28 cellular contexts compared by ENCODE assay signal in genomic region chr9:125794708-125795107, GRCh38. TPM values are rescaled to one million over a fixed set of nuclear protein-coding genes. Genes with fewer than 3 reads are reported as not detected.
DNase-seq lines count a peak whose midpoint lies in the region; ATAC-seq and TF ChIP-seq lines count a peak whose summit lies in the region.
"Had no signal": no experiment of that assay in that cellular context is flagged by ENCODE, and none has a peak within 500 bp of the region (broad histone marks: within the 10 kb centered on the region; RNA-seq: fewer than 3 reads in every experiment).

No MANE protein-coding gene starts in this region.

- no peaks in the 10 kb centered on the region for H4K20me1 ChIP-seq in Karpas-422 (ENCODE audit: insufficient read depth, low read depth, low read length)

- H3K27me3 ChIP-seq in liver (ENCODE audit: control insufficient read depth in 4 of 4, insufficient read depth in 4 of 4, low read length in 3 of 4) (no peaks in the 10 kb centered on the region), Karpas-422 (ENCODE audit: low read length) (no peaks in the 10 kb centered on the region)
- H3K27me3 ChIP-seq: brain microvascular endothelial cell, esophagus muscularis mucosa, heart left ventricle had no signal

- peak; percentile 4 for DNase-seq in NCI-H1092 treated with DMSO at 0.1 percent for 48 hours (lab: John Stamatoyannopoulos, UW)
- peak; percentile 98 for DNase-seq in NCI-H69 (lab: John Stamatoyannopoulos, UW)
- DNase-seq in Karpas-422 = no peak
- DNase-seq in iPS-NIHi11 (ENCODE audit: low spot score) = no peak
- no peak for DNase-seq in T-helper 1 cell
- DNase-seq: activated CD8-positive, alpha-beta T cell treated with anti-CD3 and anti-CD28 coated beads, Interleukin-2, amount 10 ng/mL, durations not matched to agents 7 days and 5 days; amygdala; brain microvascular endothelial cell; CD8-positive, alpha-beta memory T cell; cerebellar nuclear complex; dermis blood vessel endothelial cell; DMS53; foreskin fibroblast; heart left ventricle; lower lobe of right lung; naive thymus-derived CD8-positive, alpha-beta T cell; NCI-H1105; NCI-H526 treated with DMSO at 0.1 percent for 48 hours; nucleus accumbens; SIG-M5; substantia nigra had no signal

- TF ChIP-seq CTCF in HEK293 (tag by site-specific recombination; IDR thresholded peaks at IDR 0.05) (no peak), liver (IDR thresholded peaks at IDR 0.05; ENCODE audit: low read depth, low read length, missing input control) (no peak)

- H3K4me2 ChIP-seq in Karpas-422 (ENCODE audit: low read depth, low read length, poor library complexity, severe bottlenecking) = no peak overlapping the region

- no peak overlapping the region for H2AFZ ChIP-seq in Karpas-422 (ENCODE audit: low read length)

- TF ChIP-seq RAD21 in liver (IDR thresholded peaks at IDR 0.05) = no peak

- H3K9me3 ChIP-seq in HEK293 (ENCODE audit: control insufficient read depth, insufficient read depth, low read depth, low read length) = no peaks in the 10 kb centered on the region
- no peaks in the 10 kb centered on the region for H3K9me3 ChIP-seq in liver (ENCODE audit: control insufficient read depth in 4 of 4, low read length in 3 of 4)
- no peaks in the 10 kb centered on the region for H3K9me3 ChIP-seq in Karpas-422 (ENCODE audit: low read length)
- H3K9me3 ChIP-seq: esophagus muscularis mucosa, heart left ventricle, lower lobe of right lung had no signal

- no peaks in the 10 kb centered on the region for H3K9me2 ChIP-seq in Karpas-422 (replicated peaks; ENCODE audit: insufficient read depth, low read length)

- H3K4me1 ChIP-seq in HEK293 (ENCODE audit: control insufficient read depth, insufficient read depth, low read length) (peaks cover 2% of the 10 kb centered on the region; the same call in 1 of the 2 replicates), liver (ENCODE audit: control insufficient read depth in 4 of 4, insufficient read depth in 4 of 4, low read length in 3 of 4) (peaks cover 6 to 33% (median 26%) of the 10 kb centered on the region in 4 donors), Karpas-422 (ENCODE audit: low read length) (no peaks in the 10 kb centered on the region)
- H3K4me1 ChIP-seq: lower lobe of right lung had no signal

- no peak overlapping the region for H3K9ac ChIP-seq in liver (ENCODE audit: low read depth in 1 of 2, low read length in 2 of 2)
- H3K9ac ChIP-seq in Karpas-422 (ENCODE audit: low read length) = no peak overlapping the region

- WGBS in liver = 38% methylated on average over 2 of the region's 2 CpGs

- no peaks in the 10 kb centered on the region for H3K79me2 ChIP-seq in Karpas-422 (ENCODE audit: low read length)

- ATAC-seq in HG02973 (IDR thresholded peaks at IDR 0.05; ENCODE audit: unreplicated experiment) = no peak
- ATAC-seq: activated CD8-positive, alpha-beta T cell treated with anti-CD3 and anti-CD28 coated beads, Interleukin-2, amount 10 ng/mL, durations not matched to agents 7 days and 5 days; activated naive CD4-positive, alpha-beta T cell treated with anti-CD3 and anti-CD28 coated beads, Interleukin-2, amount 50 U/mL, for 72 hours; HCT116; heart left ventricle; lower lobe of right lung; naive thymus-derived CD8-positive, alpha-beta T cell; stimulated activated effector memory CD8-positive, alpha-beta T cell treated with anti-CD3 and anti-CD28 coated beads, Interleukin-12 subunit alpha, Interleukin-12 subunit beta, amount 100 ng/mL, for 72 hours had no signal

- POLR2A ChIA-PET in HEK293 (lab: Yijun Ruan, JAX) = no interaction called here

- no peak overlapping the region for H3K4me3 ChIP-seq in HEK293 (ENCODE audit: low read depth, low read length)
- H3K4me3 ChIP-seq in liver (ENCODE audit: low read depth in 1 of 3, low read length in 3 of 3) = no peak overlapping the region
- H3K4me3 ChIP-seq in Karpas-422 (ENCODE audit: low read length) = no peak overlapping the region
- H3K4me3 ChIP-seq: esophagus muscularis mucosa, heart left ventricle, lower lobe of right lung had no signal

- CTCF ChIA-PET in HEK293 (lab: Yijun Ruan, JAX) = interaction anchor here (0.9 kb wide), 1 partner anchor 12 kb away, joined by 3 read pairs; no protein-coding TSS in a partner anchor

- H3K27ac ChIP-seq in HEK293 (ENCODE audit: extremely low read depth, low read depth, low read length) (no peak overlapping the region), liver (ENCODE audit: low read depth in 1 of 2, low read length in 2 of 2) (no peak overlapping the region), Karpas-422 (ENCODE audit: low read length) (no peak overlapping the region)
- H3K27ac ChIP-seq: brain microvascular endothelial cell, esophagus muscularis mucosa, heart left ventricle, lower lobe of right lung had no signal

- H3K36me3 ChIP-seq in HEK293 (ENCODE audit: control insufficient read depth in 2 of 2, insufficient read depth in 1 of 2, low read length in 2 of 2) (no peaks in the 10 kb centered on the region; a peak in 1 of 3 replicates), liver (ENCODE audit: control insufficient read depth in 4 of 4, insufficient read depth in 3 of 4, low read depth in 1 of 4, low read length in 3 of 4) (no peaks in the 10 kb centered on the region), Karpas-422 (ENCODE audit: insufficient read depth, low read length) (no peaks in the 10 kb centered on the region)
- H3K36me3 ChIP-seq: brain microvascular endothelial cell, lower lobe of right lung had no signal

TF ChIP-seq in HEK293, 187 proteins besides CTCF, POLR2A, EP300 and RAD21:
- peak; percentile 30 for TF ChIP-seq ZFHX2 (tag by site-specific recombination; conservative IDR thresholded peaks at IDR 0.05)
- TF ChIP-seq ZBTB48 (tag by site-specific recombination; IDR thresholded peaks at IDR 0.05) = no peak
- no peak for TF ChIP-seq ZNF248 (tag by site-specific recombination; IDR thresholded peaks at IDR 0.05)
- no peak for TF ChIP-seq ZNF133 (tag by site-specific recombination; IDR thresholded peaks at IDR 0.05)
- TF ChIP-seq ZNF600 (tag by site-specific recombination; IDR thresholded peaks at IDR 0.05) = 0 out of 2 replicates have a peak, but pooled peaks have one; percentile 29
- TF ChIP-seq EGR2 (tag by site-specific recombination; IDR thresholded peaks at IDR 0.05; ENCODE audit: low read depth) = 0 out of 2 replicates have a peak, but pooled peaks have one; percentile 21
- no peak for TF ChIP-seq ZNF221 (tag by site-specific recombination; IDR thresholded peaks at IDR 0.05; ENCODE audit: borderline replicate concordance)
- TF ChIP-seq, protein P1, sequence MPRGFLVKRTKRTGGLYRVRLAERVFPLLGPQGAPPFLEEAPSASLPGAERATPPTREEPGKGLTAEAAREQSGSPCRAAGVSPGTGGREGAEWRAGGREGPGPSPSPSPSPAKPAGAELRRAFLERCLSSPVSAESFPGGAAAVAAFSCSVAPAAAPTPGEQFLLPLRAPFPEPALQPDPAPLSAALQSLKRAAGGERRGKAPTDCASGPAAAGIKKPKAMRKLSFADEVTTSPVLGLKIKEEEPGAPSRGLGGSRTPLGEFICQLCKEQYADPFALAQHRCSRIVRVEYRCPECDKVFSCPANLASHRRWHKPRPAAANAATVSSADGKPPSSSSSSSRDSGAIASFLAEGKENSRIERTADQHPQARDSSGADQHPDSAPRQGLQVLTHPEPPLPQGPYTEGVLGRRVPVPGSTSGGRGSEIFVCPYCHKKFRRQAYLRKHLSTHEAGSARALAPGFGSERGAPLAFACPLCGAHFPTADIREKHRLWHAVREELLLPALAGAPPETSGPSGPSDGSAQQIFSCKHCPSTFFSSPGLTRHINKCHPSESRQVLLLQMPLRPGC (tag by site-specific recombination; IDR thresholded peaks at IDR 0.05) = no peak
- TF ChIP-seq ZNF654 (tag by site-specific recombination; IDR thresholded peaks at IDR 0.05; ENCODE audit: low read depth) = no peak
- no peak for TF ChIP-seq ZNF792 (tag by site-specific recombination; IDR thresholded peaks at IDR 0.05)
- TF ChIP-seq KLF7 (tag by site-specific recombination; IDR thresholded peaks at IDR 0.05; ENCODE audit: borderline replicate concordance) = no peak
TF ChIP-seq in HEK293: peak in this region for 3.

TF ChIP-seq in liver, 16 proteins besides CTCF, POLR2A, EP300 and RAD21:
- peak in 1 of 2 donors; percentile 22 for TF ChIP-seq HNF4A (conservative IDR thresholded peaks at IDR 0.05)
- peak; percentile 72 for TF ChIP-seq YY1 (IDR thresholded peaks at IDR 0.05)
- no peak for TF ChIP-seq JUND (IDR thresholded peaks at IDR 0.05)
- no peak for TF ChIP-seq FOXA2 (IDR thresholded peaks at IDR 0.05)
- TF ChIP-seq, protein P2, sequence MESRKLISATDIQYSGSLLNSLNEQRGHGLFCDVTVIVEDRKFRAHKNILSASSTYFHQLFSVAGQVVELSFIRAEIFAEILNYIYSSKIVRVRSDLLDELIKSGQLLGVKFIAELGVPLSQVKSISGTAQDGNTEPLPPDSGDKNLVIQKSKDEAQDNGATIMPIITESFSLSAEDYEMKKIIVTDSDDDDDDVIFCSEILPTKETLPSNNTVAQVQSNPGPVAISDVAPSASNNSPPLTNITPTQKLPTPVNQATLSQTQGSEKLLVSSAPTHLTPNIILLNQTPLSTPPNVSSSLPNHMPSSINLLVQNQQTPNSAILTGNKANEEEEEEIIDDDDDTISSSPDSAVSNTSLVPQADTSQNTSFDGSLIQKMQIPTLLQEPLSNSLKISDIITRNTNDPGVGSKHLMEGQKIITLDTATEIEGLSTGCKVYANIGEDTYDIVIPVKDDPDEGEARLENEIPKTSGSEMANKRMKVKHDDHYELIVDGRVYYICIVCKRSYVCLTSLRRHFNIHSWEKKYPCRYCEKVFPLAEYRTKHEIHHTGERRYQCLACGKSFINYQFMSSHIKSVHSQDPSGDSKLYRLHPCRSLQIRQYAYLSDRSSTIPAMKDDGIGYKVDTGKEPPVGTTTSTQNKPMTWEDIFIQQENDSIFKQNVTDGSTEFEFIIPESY (IDR thresholded peaks at IDR 0.05) = no peak

RNA-seq across cellular contexts. Expression of gene PBX3, which starts 47.5 kb away (rescaled TPM):
- 10 to 100 TPM; 11.4 to 18.9 TPM for total RNA-seq in liver
- 10 to 100 TPM in 1 of 2 donors, 1 to 10 TPM in 1; 7.3 to 10.8 TPM for polyA plus RNA-seq in liver
- 8.8 TPM in 2 replicates for total RNA-seq in Karpas-422 (2014; rRNA removed; shearing (Covaris generic); ENCODE audit: low replicate concordance)

Comparison
In these comparisons a context has a peak if more than half of its experiments do, and no peak if none do; other contexts are left out.
1. DNase-seq: peak in NCI-H1092 treated with DMSO at 0.1 percent for 48 hours (single experiment) and NCI-H69 (single experiment); none in Karpas-422 (single experiment), iPS-NIHi11 (single experiment) and T-helper 1 cell (0 of 5).